ENCODE assay signal across 2 cellular contexts in genomic region chr13:51845574-51846318, GRCh38.
TF ChIP-seq lines count a peak whose summit lies in the region.

No MANE protein-coding gene starts in this region.

TF ChIP-seq in SK-N-SH, 30 proteins besides CTCF, POLR2A, EP300 and RAD21 (continued from another document):
- no peak for TF ChIP-seq TEAD4 (IDR thresholded peaks at IDR 0.05; ENCODE audit: borderline replicate concordance, insufficient read depth)
- TF ChIP-seq RFX5 (IDR thresholded peaks at IDR 0.05; ENCODE audit: low read length) = no peak

TF ChIP-seq in SK-N-SH treated with all-trans-retinoic acid at 6 μM for 48 hours, 23 proteins besides CTCF, POLR2A, EP300 and RAD21 (continued from another document):
- no peak for TF ChIP-seq CREB5 (CRISPR knock-in tag; IDR thresholded peaks at IDR 0.05; ENCODE audit: low read depth)
- no peak for TF ChIP-seq PATZ1 (CRISPR knock-in tag; IDR thresholded peaks at IDR 0.05; ENCODE audit: borderline replicate concordance)
- no peak for TF ChIP-seq ZFP3 (CRISPR knock-in tag; IDR thresholded peaks at IDR 0.05)
- TF ChIP-seq ISL1 (CRISPR knock-in tag; IDR thresholded peaks at IDR 0.05) = no peak
- TF ChIP-seq ARNTL (CRISPR knock-in tag; IDR thresholded peaks at IDR 0.05; ENCODE audit: borderline replicate concordance, low read depth) = no peak
- TF ChIP-seq BACH2 (CRISPR knock-in tag; IDR thresholded peaks at IDR 0.05; ENCODE audit: borderline replicate concordance) = no peak
- no peak for TF ChIP-seq PPARA (CRISPR knock-in tag; IDR thresholded peaks at IDR 0.05; ENCODE audit: borderline replicate concordance)
- no peak for TF ChIP-seq OSR1 (CRISPR knock-in tag; IDR thresholded peaks at IDR 0.05)
TF ChIP-seq in SK-N-SH treated with all-trans-retinoic acid at 6 μM for 48 hours: peak in this region for 0.
